Comparison of ENCODE assay signal across 19 cellular contexts in genomic region chr17:50493744-50494143, GRCh38. TPM values are rescaled to one million over a fixed set of nuclear protein-coding genes. Genes with fewer than 3 reads are reported as not detected.
"Had no signal": no experiment of that assay in that cellular context is flagged by ENCODE, and none has a peak within 500 bp of the region (broad histone marks: within the 10 kb centered on the region; RNA-seq: fewer than 3 reads in every experiment).

No MANE protein-coding gene starts in this region.

- H3K9me3 ChIP-seq: esophagus squamous epithelium, neutrophil, stomach, thoracic aorta had no signal

- H3K4me1 ChIP-seq: stomach had no signal

- H3K4me3 ChIP-seq: esophagus squamous epithelium, lung, skin epidermis, stomach, thoracic aorta had no signal

- H3K27ac Mint-ChIP-seq: activated B cell treated with CpG ODN at 0.5 μM for 24 hours; activated CD4-positive, alpha-beta T cell treated with anti-CD3 and anti-CD28 coated beads, Interleukin-2, amount 10 ng/mL, durations not matched to agents 24 days and 14 days; activated naive CD4-positive, alpha-beta T cell treated with anti-CD3 and anti-CD28 coated beads for 36 hours; activated T-helper 17 cell treated with anti-CD3 and anti-CD28 coated beads, Interleukin-2, amount 50 U/mL, for 72 hours; immature natural killer cell; naive B cell had no signal

- H3K36me3 Mint-ChIP-seq: immature natural killer cell, naive B cell had no signal

- ATAC-seq: activated T-helper 17 cell treated with anti-CD3 and anti-CD28 coated beads, Interleukin-2, amount 50 U/mL, for 72 hours had no signal

- H3K4me3 Mint-ChIP-seq: activated B cell treated with CpG ODN at 0.5 μM for 24 hours; activated CD4-positive, alpha-beta T cell treated with anti-CD3 and anti-CD28 coated beads, Interleukin-2, amount 10 ng/mL, durations not matched to agents 24 days and 14 days; activated naive CD4-positive, alpha-beta T cell treated with anti-CD3 and anti-CD28 coated beads for 36 hours; activated T-helper 17 cell treated with anti-CD3 and anti-CD28 coated beads, Interleukin-2, amount 50 U/mL, for 72 hours; immature natural killer cell; naive B cell had no signal

- DNase-seq: activated B cell treated with CpG ODN at 0.5 μM for 24 hours; activated CD4-positive, alpha-beta T cell treated with anti-CD3 and anti-CD28 coated beads, Interleukin-2, amount 10 ng/mL, durations not matched to agents 24 days and 14 days; activated naive CD4-positive, alpha-beta T cell treated with anti-CD3 and anti-CD28 coated beads for 36 hours; activated T-cell treated with anti-CD3 and anti-CD28 coated beads for 4 hours; esophagus squamous epithelium; foreskin fibroblast; immature natural killer cell; naive B cell; posterior cingulate gyrus; stimulated activated CD4-positive, alpha-beta T cell treated with anti-CD3 and anti-CD28 coated beads, Interleukin-4, amount 100 ng/mL, for 4 hours; stomach; T-helper 2 cell had no signal

- H3K27me3 ChIP-seq: esophagus squamous epithelium, neutrophil, stomach had no signal

- H3K27me3 Mint-ChIP-seq: activated T-helper 17 cell treated with anti-CD3 and anti-CD28 coated beads, Interleukin-2, amount 50 U/mL, for 72 hours; naive B cell had no signal

- H3K4me1 Mint-ChIP-seq: activated B cell treated with CpG ODN at 0.5 μM for 24 hours; activated CD4-positive, alpha-beta T cell treated with anti-CD3 and anti-CD28 coated beads, Interleukin-2, amount 10 ng/mL, durations not matched to agents 24 days and 14 days; activated T-helper 17 cell treated with anti-CD3 and anti-CD28 coated beads, Interleukin-2, amount 50 U/mL, for 72 hours; immature natural killer cell; naive B cell had no signal

- H3K27ac ChIP-seq: esophagus squamous epithelium, neutrophil, skin epidermis, stomach, thoracic aorta had no signal

- H3K36me3 ChIP-seq: esophagus squamous epithelium, neutrophil, thoracic aorta had no signal

- H3K9me3 Mint-ChIP-seq: activated B cell treated with CpG ODN at 0.5 μM for 24 hours; activated CD4-positive, alpha-beta T cell treated with anti-CD3 and anti-CD28 coated beads, Interleukin-2, amount 10 ng/mL, durations not matched to agents 24 days and 14 days; activated naive CD4-positive, alpha-beta T cell treated with anti-CD3 and anti-CD28 coated beads for 36 hours; activated T-helper 17 cell treated with anti-CD3 and anti-CD28 coated beads, Interleukin-2, amount 50 U/mL, for 72 hours; immature natural killer cell; naive B cell had no signal

RNA-seq across cellular contexts. Expression of gene CHAD, which starts 25.1 kb away (rescaled TPM):
- total RNA-seq: activated CD4-positive, alpha-beta T cell treated with anti-CD3 and anti-CD28 coated beads, Interleukin-2, amount 10 ng/mL, durations not matched to agents 24 days and 14 days; activated CD8-positive, alpha-beta memory T cell treated with anti-CD3 and anti-CD28 coated beads for 36 hours; activated naive CD4-positive, alpha-beta T cell treated with anti-CD3 and anti-CD28 coated beads for 36 hours; activated T-helper 17 cell treated with anti-CD3 and anti-CD28 coated beads, Interleukin-2, amount 50 U/mL, for 72 hours; thoracic aorta; ureter had no signal
- polyA plus RNA-seq: immature natural killer cell had no signal

RNA-seq across cellular contexts. Expression of gene EPN3, which starts 38.8 kb away (rescaled TPM):
- total RNA-seq: activated B cell treated with CpG ODN at 0.5 μM for 24 hours; activated CD4-positive, alpha-beta T cell treated with anti-CD3 and anti-CD28 coated beads, Interleukin-2, amount 10 ng/mL, durations not matched to agents 24 days and 14 days; activated CD8-positive, alpha-beta memory T cell treated with anti-CD3 and anti-CD28 coated beads for 36 hours; activated naive CD4-positive, alpha-beta T cell treated with anti-CD3 and anti-CD28 coated beads for 36 hours; activated T-helper 17 cell treated with anti-CD3 and anti-CD28 coated beads, Interleukin-2, amount 50 U/mL, for 72 hours had no signal
- polyA plus RNA-seq: immature natural killer cell had no signal
